ENCODE assay signal across 8 cellular contexts in genomic region chr6:43575105-43575771, GRCh38. TPM values are rescaled to one million over a fixed set of nuclear protein-coding genes. Genes with fewer than 3 reads are reported as not detected.
A peak's percentile ranks its signal among the peaks of the same experiment; 100 is the strongest.
DNase-seq lines count a peak whose midpoint lies in the region; ATAC-seq and TF ChIP-seq lines count a peak whose summit lies in the region.

No MANE protein-coding gene starts in this region.

- ATAC-seq in GM18502 (IDR thresholded peaks at IDR 0.05; ENCODE audit: poor library complexity, unreplicated experiment) (peak; percentile 14), mucosa of descending colon (peak; percentile 47), HG02970 (IDR thresholded peaks at IDR 0.05; ENCODE audit: low FRiP score, unreplicated experiment) (no peak)

- intact Hi-C loops in mucosa of descending colon (cut with DNase I, micrococcal nuclease), result no loop called here
- intact Hi-C loops in tibial artery (cut with DNase I; ENCODE audit: low total_unique reads), result loop anchor here (5.0 kb wide), 1 partner anchor 63 kb away; the partner anchor contains the start of gene LRRC73

- peak overlapping the region; percentile 94 for H3K4me3 Mint-ChIP-seq in endodermal cell

- H3K27me3 ChIP-seq in endodermal cell (ENCODE audit: control insufficient read depth, insufficient read depth, low read length, poor library complexity, severe bottlenecking) (no peaks in the 10 kb centered on the region), tibial artery (no peaks in the 10 kb centered on the region)

- peaks cover 4% of the 10 kb centered on the region for H3K4me1 ChIP-seq in endodermal cell (ENCODE audit: control insufficient read depth, insufficient read depth, low read length)
- H3K4me1 ChIP-seq in mucosa of descending colon (ENCODE audit: low read depth), result peaks cover 8% of the 10 kb centered on the region
- peaks cover 0 to 28% (median 18%) of the 10 kb centered on the region in 4 donors for H3K4me1 ChIP-seq in tibial artery

- WGBS in endodermal cell (ENCODE audit: insufficient coverage in 1 of 2, insufficient read length in 1 of 2), 2 experiments, result 1% methylated on average over 22 to 37 of the region's 38 CpGs

- H3K9me3 ChIP-seq in endodermal cell (ENCODE audit: control insufficient read depth, low read length), result no peaks in the 10 kb centered on the region
- no peaks in the 10 kb centered on the region for H3K9me3 ChIP-seq in mucosa of descending colon
- H3K9me3 ChIP-seq in tibial artery, result no peaks in the 10 kb centered on the region

- H3K9ac ChIP-seq in endodermal cell (ENCODE audit: extremely low read depth, low read length, poor library complexity, severe bottlenecking), result peak overlapping the region; percentile 52

- H3K4me3 ChIP-seq in endodermal cell (ENCODE audit: low read length) (peak overlapping the region; percentile 100), mucosa of descending colon (peak overlapping the region; percentile 79), tibial artery (peak overlapping the region; percentile 90 to 91)

- peaks cover 30% of the 10 kb centered on the region for H3K36me3 ChIP-seq in endodermal cell (ENCODE audit: control insufficient read depth, insufficient read depth, low read length)
- H3K36me3 ChIP-seq in mucosa of descending colon (ENCODE audit: low read depth), result no peaks in the 10 kb centered on the region
- peaks cover 3 to 30% (median 10%) of the 10 kb centered on the region in 3 donors for H3K36me3 ChIP-seq in tibial artery

- H3K9me3 Mint-ChIP-seq in endodermal cell, result peaks cover 2% of the 10 kb centered on the region

- peak overlapping the region; percentile 52 for H3K27ac ChIP-seq in endodermal cell (ENCODE audit: low read depth, low read length)
- H3K27ac ChIP-seq in tibial artery, result peak overlapping the region; percentile 79 to 81

- no peaks in the 10 kb centered on the region for H3K27me3 Mint-ChIP-seq in endodermal cell (ENCODE audit: insufficient read depth)

- no peak for TF ChIP-seq CTCF in endodermal cell (conservative IDR thresholded peaks at IDR 0.05)
- TF ChIP-seq CTCF in mucosa of descending colon (IDR thresholded peaks at IDR 0.05), result no peak
- no peak for TF ChIP-seq CTCF in tibial artery (IDR thresholded peaks at IDR 0.05)

- peak overlapping the region; percentile 86 for H3K27ac Mint-ChIP-seq in endodermal cell

- peaks cover 31% of the 10 kb centered on the region for H3K36me3 Mint-ChIP-seq in endodermal cell (ENCODE audit: low read depth)

- DNase-seq in 8988T, result peak; percentile 13
- DNase-seq in HPDE6-E6E7 (ENCODE audit: extremely low spot score), result peak; percentile 28
- peak; percentile 53 for DNase-seq in SK-N-DZ (ENCODE audit: low spot score)
- no peak for DNase-seq in endodermal cell
- peak in 1 of 3 donors; percentile 31 for DNase-seq in mucosa of descending colon
- DNase-seq in tibial artery, result peak; percentile 21 to 70

- peaks cover 11% of the 10 kb centered on the region for H3K4me1 Mint-ChIP-seq in endodermal cell

RNA-seq across cellular contexts. Expression of gene XPO5, which starts 0.6 kb away (rescaled TPM):
- 74.1 and 84.4 TPM in 2 replicates for polyA plus RNA-seq in SK-N-DZ (2014; cell fraction: cytosol; rRNA removed)
- polyA plus RNA-seq in SK-N-DZ (2014; cell fraction: nucleus; rRNA removed), result 70.5 and 103 TPM in 2 replicates
- total RNA-seq in endodermal cell (10 to 100 TPM; 70.8 to 74.3 TPM), mucosa of descending colon (10 to 100 TPM; 24.0 to 29.4 (median 29.2) TPM)
- polyA plus RNA-seq in endodermal cell (2013, experiment 1 of 2), result 55.8 TPM
- 51.4 TPM for polyA plus RNA-seq in endodermal cell (2013, experiment 2 of 2)

RNA-seq across cellular contexts. Expression of gene POLH, which starts 0.7 kb away (rescaled TPM):
- polyA plus RNA-seq in SK-N-DZ (2014; cell fraction: cytosol; rRNA removed), result 12.5 and 12.8 TPM in 2 replicates
- polyA plus RNA-seq in SK-N-DZ (2014; cell fraction: nucleus; rRNA removed), result 7.6 and 10.2 TPM in 2 replicates
- total RNA-seq in endodermal cell, result 10 to 100 TPM; 11.2 to 18.8 TPM
- polyA plus RNA-seq in endodermal cell (2013, experiment 1 of 2), result 11.0 TPM
- 11.1 TPM for polyA plus RNA-seq in endodermal cell (2013, experiment 2 of 2)
- 10 to 100 TPM; 12.0 to 17.1 (median 14.2) TPM for total RNA-seq in mucosa of descending colon

RNA-seq across cellular contexts. Expression of gene GTPBP2, which starts 53.8 kb away (rescaled TPM):
- 48.7 and 53.0 TPM in 2 replicates for polyA plus RNA-seq in SK-N-DZ (2014; cell fraction: cytosol; rRNA removed)
- 247 and 282 TPM in 2 replicates for polyA plus RNA-seq in SK-N-DZ (2014; cell fraction: nucleus; rRNA removed)
- total RNA-seq in endodermal cell, result 10 to 100 TPM; 87.9 to 90.6 TPM
- polyA plus RNA-seq in endodermal cell (2013, experiment 1 of 2), result 64.2 TPM
- 53.7 TPM for polyA plus RNA-seq in endodermal cell (2013, experiment 2 of 2)
- total RNA-seq in mucosa of descending colon, result 100 to 1,000 TPM in 1 of 3 donors, 10 to 100 TPM in 2; 61.1 to 100 (median 82.1) TPM

RNA-seq across cellular contexts. Expression of gene POLR1C, which starts 58.3 kb away (rescaled TPM):
- 42.1 and 53.5 TPM in 2 replicates for polyA plus RNA-seq in SK-N-DZ (2014; cell fraction: cytosol; rRNA removed)
- polyA plus RNA-seq in SK-N-DZ (2014; cell fraction: nucleus; rRNA removed), result 137 and 164 TPM in 2 replicates
- total RNA-seq in endodermal cell, result 10 to 100 TPM; 37.6 to 44.2 TPM
- polyA plus RNA-seq in endodermal cell (2013, experiment 1 of 2), result 35.3 TPM
- 27.4 TPM for polyA plus RNA-seq in endodermal cell (2013, experiment 2 of 2)
- 10 to 100 TPM; 27.5 to 29.8 (median 27.9) TPM for total RNA-seq in mucosa of descending colon

RNA-seq across cellular contexts. Expression of gene YIPF3, which starts 58.5 kb away (rescaled TPM):
- 182 and 205 TPM in 2 replicates for polyA plus RNA-seq in SK-N-DZ (2014; cell fraction: cytosol; rRNA removed)
- polyA plus RNA-seq in SK-N-DZ (2014; cell fraction: nucleus; rRNA removed), result 152 and 201 TPM in 2 replicates
- 100 to 1,000 TPM in 1 of 2 donors, 10 to 100 TPM in 1; 87.7 to 103 TPM for total RNA-seq in endodermal cell
- polyA plus RNA-seq in endodermal cell (2013, experiment 1 of 2), result 117 TPM
- 99.9 TPM for polyA plus RNA-seq in endodermal cell (2013, experiment 2 of 2)
- total RNA-seq in mucosa of descending colon, result 100 to 1,000 TPM in 2 of 3 donors, 10 to 100 TPM in 1; 88.4 to 131 (median 105) TPM
